12 cellular contexts compared by ENCODE assay signal in the genomic region with DNA sequence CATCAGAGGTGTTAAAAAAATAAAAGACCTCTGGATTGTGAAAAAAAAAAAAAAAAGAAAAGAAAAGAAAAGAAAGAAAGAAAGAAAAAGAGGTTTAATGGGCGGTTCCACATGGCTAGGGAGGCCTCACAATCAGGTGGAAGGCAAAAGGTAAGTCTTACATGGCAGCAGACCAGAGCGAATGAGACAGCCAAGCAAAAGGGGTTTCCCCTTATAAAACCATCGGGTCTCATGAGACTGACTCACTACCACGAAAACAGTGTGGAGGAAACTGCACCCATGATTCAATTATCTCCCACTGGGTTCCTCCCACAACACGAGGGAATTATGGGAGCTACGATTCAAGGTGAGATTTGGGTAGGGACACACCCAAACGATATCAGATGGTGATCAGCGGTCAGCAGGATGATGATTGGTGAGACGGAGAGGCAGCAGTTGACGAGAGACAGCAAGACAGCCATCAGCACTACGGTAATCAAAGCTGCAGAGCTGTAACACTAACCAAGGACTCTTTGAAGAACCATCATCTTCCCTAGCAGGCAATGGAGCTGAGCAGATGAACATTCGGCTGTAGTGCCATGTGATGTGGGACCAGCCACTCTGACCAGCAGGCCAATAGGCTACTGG. TPM values are rescaled to one million over a fixed set of nuclear protein-coding genes. Genes with fewer than 3 reads are reported as not detected.
DNase-seq lines count a peak whose midpoint lies in the region; ATAC-seq lines count a peak whose summit lies in the region.
"Had no signal": no experiment of that assay in that cellular context is flagged by ENCODE, and none has a peak within 500 bp of the region (broad histone marks: within the 10 kb centered on the region; RNA-seq: fewer than 3 reads in every experiment).

No MANE protein-coding gene starts in this region.

- intact Hi-C loops in activated CD4-positive, alpha-beta T cell treated with anti-CD3 and anti-CD28 coated beads for 36 hours (cut with DNase I, micrococcal nuclease), result loop anchor here (1.0 to 5.0 kb wide), 6 partner anchors 13 to 56 kb away; no protein-coding TSS in a partner anchor

- peaks cover 41% of the 10 kb centered on the region for H3K27me3 Mint-ChIP-seq in activated CD4-positive, alpha-beta T cell treated with anti-CD3 and anti-CD28 coated beads for 36 hours

- CTCF ChIA-PET in activated CD4-positive, alpha-beta T cell treated with anti-CD3 and anti-CD28 coated beads for 36 hours (lab: Charles Lee), result interaction anchor here (0.7 to 1.7 kb wide), 2 partner anchors 12 to 49 kb away, joined by 4 to 6 read pairs; no protein-coding TSS in a partner anchor

- H3K36me3 Mint-ChIP-seq in activated CD4-positive, alpha-beta T cell treated with anti-CD3 and anti-CD28 coated beads for 36 hours (ENCODE audit: low read depth), result peaks cover 9% of the 10 kb centered on the region

- peak; percentile 67 for DNase-seq in activated CD4-positive, alpha-beta T cell treated with anti-CD3 and anti-CD28 coated beads for 36 hours
- no peak for DNase-seq in activated CD4-positive, alpha-beta T cell treated with anti-CD3 and anti-CD28 coated beads, Interleukin-2, amount 50 U/mL, for 1 hour
- peak; percentile 8 for DNase-seq in epithelial cell of prostate (ENCODE audit: low read depth, low spot score)
- DNase-seq in stimulated activated CD8-positive, alpha-beta memory T cell treated with anti-CD3 and anti-CD28 coated beads, Interleukin-12 subunit alpha, Interleukin-12 subunit beta, amount 100 ng/mL, for 1 hour (ENCODE audit: low read depth), result peak; percentile 7
- DNase-seq in NCI-H510A (lab: John Stamatoyannopoulos, UW), result no peak
- no peak for DNase-seq in NCI-H146 (lab: John Stamatoyannopoulos, UW)
- DNase-seq in anterior cingulate cortex (lab: John Stamatoyannopoulos, UW), result no peak
- DNase-seq: GF-D8, NCI-H1105 had no signal

- POLR2A ChIA-PET in activated CD4-positive, alpha-beta T cell treated with anti-CD3 and anti-CD28 coated beads for 36 hours (lab: Charles Lee), result interaction anchor here (0.6 kb wide), 1 partner anchor 516 kb away, joined by 3 read pairs; no protein-coding TSS in a partner anchor

- peaks cover 40% of the 10 kb centered on the region for H3K9me3 Mint-ChIP-seq in activated CD4-positive, alpha-beta T cell treated with anti-CD3 and anti-CD28 coated beads for 36 hours (ENCODE audit: low read depth)

- H3K27ac Mint-ChIP-seq in activated CD4-positive, alpha-beta T cell treated with anti-CD3 and anti-CD28 coated beads for 36 hours, result no peak overlapping the region

- H3K4me1 Mint-ChIP-seq in activated CD4-positive, alpha-beta T cell treated with anti-CD3 and anti-CD28 coated beads for 36 hours, result peaks cover 31% of the 10 kb centered on the region

- no peak overlapping the region for H3K27ac ChIP-seq in epithelial cell of prostate

- peak; percentile 98 for ATAC-seq in activated CD4-positive, alpha-beta T cell treated with anti-CD3 and anti-CD28 coated beads for 36 hours
- peak; percentile 98 to 99 for ATAC-seq in activated CD4-positive, CD25-positive, alpha-beta regulatory T cell treated with anti-CD3 and anti-CD28 coated beads, Interleukin-2, amount 50 U/mL, for 24 hours

- H3K4me3 Mint-ChIP-seq in activated CD4-positive, alpha-beta T cell treated with anti-CD3 and anti-CD28 coated beads for 36 hours, result no peak overlapping the region

RNA-seq across cellular contexts. Expression of a gene that starts 3.9 kb away (rescaled TPM):
- total RNA-seq in activated CD4-positive, alpha-beta T cell treated with anti-CD3 and anti-CD28 coated beads for 36 hours, result not detected
- total RNA-seq: lung microvascular endothelial cell, pulmonary artery endothelial cell had no signal

RNA-seq across cellular contexts. Expression of a gene that starts 11.8 kb away (rescaled TPM):
- total RNA-seq in activated CD4-positive, alpha-beta T cell treated with anti-CD3 and anti-CD28 coated beads for 36 hours, result not detected

RNA-seq across cellular contexts. Expression of a gene that starts 19.4 kb away (rescaled TPM):
- total RNA-seq in activated CD4-positive, alpha-beta T cell treated with anti-CD3 and anti-CD28 coated beads for 36 hours, result not detected
- total RNA-seq: lung microvascular endothelial cell, pulmonary artery endothelial cell had no signal

RNA-seq across cellular contexts. Expression of a gene that starts 49.3 kb away (rescaled TPM):
- 1 to 10 TPM; 2.6 to 3.5 TPM for total RNA-seq in activated CD4-positive, alpha-beta T cell treated with anti-CD3 and anti-CD28 coated beads for 36 hours
- total RNA-seq: lung microvascular endothelial cell, pulmonary artery endothelial cell had no signal

Comparison
In these comparisons a context has a peak if more than half of its experiments do, and no peak if none do; other contexts are left out.
1. DNase-seq: peak in activated CD4-positive, alpha-beta T cell treated with anti-CD3 and anti-CD28 coated beads for 36 hours (single experiment), epithelial cell of prostate (single experiment) and stimulated activated CD8-positive, alpha-beta memory T cell treated with anti-CD3 and anti-CD28 coated beads, Interleukin-12 subunit alpha, Interleukin-12 subunit beta, amount 100 ng/mL, for 1 hour (single experiment); none in activated CD4-positive, alpha-beta T cell treated with anti-CD3 and anti-CD28 coated beads, Interleukin-2, amount 50 U/mL, for 1 hour (single experiment), NCI-H510A (single experiment), NCI-H146 (single experiment) and anterior cingulate cortex (0 of 58).